ENCODE assay signal across 8 cellular contexts in genomic region chr21:26732442-26733221, GRCh38.
DNase-seq lines count a peak whose midpoint lies in the region; ATAC-seq, FAIRE-seq and TF ChIP-seq lines count a peak whose summit lies in the region.

No MANE protein-coding gene starts in this region.

- peak; percentile 14 for DNase-seq in GM04503 (ENCODE audit: low read depth)
- peak; percentile 28 for DNase-seq in KBM-7
- peak; percentile 17 for DNase-seq in astrocyte (ENCODE audit: low read depth)
- DNase-seq in iPS-NIHi7 (ENCODE audit: extremely low spot score) = peak; percentile 54
- DNase-seq in stimulated activated CD4-positive, alpha-beta T cell treated with anti-CD3 and anti-CD28 coated beads, Interleukin-12 subunit alpha, Interleukin-12 subunit beta, amount 100 ng/mL, for 4 hours = peak; percentile 20

- no peaks in the 10 kb centered on the region for H3K79me2 ChIP-seq in astrocyte (ENCODE audit: insufficient read depth, low read length)

- no peak overlapping the region for H2AFZ ChIP-seq in astrocyte (ENCODE audit: low read depth, low read length)

- peaks cover 24% of the 10 kb centered on the region for H3K4me1 Mint-ChIP-seq in astrocyte (ENCODE audit: low read depth, unreplicated experiment)

- peak overlapping the region; percentile 5 for H3K4me2 ChIP-seq in astrocyte (ENCODE audit: low read length)

- peak overlapping the region; percentile 19 for H3K27ac Mint-ChIP-seq in astrocyte (ENCODE audit: unreplicated experiment)

- ATAC-seq in HG02852 (IDR thresholded peaks at IDR 0.05; ENCODE audit: unreplicated experiment) (no peak), GM19397 (IDR thresholded peaks at IDR 0.05; ENCODE audit: unreplicated experiment) (no peak), HG03378 (IDR thresholded peaks at IDR 0.05; ENCODE audit: unreplicated experiment) (no peak)

- no peaks in the 10 kb centered on the region for H3K36me3 ChIP-seq in astrocyte (ENCODE audit: insufficient read depth, low read length)

- peak; percentile 60 for TF ChIP-seq CTCF in astrocyte (IDR thresholded peaks at IDR 0.05; ENCODE audit: insufficient read depth, low read depth, low read length)

- H3K9me3 Mint-ChIP-seq in astrocyte (ENCODE audit: unreplicated experiment) = peaks cover 2% of the 10 kb centered on the region

- H3K4me1 ChIP-seq in astrocyte (ENCODE audit: insufficient read depth, low read length) = no peaks in the 10 kb centered on the region

- H3K27me3 Mint-ChIP-seq in astrocyte (ENCODE audit: low read depth, unreplicated experiment) = no peaks in the 10 kb centered on the region

- no peaks in the 10 kb centered on the region for H3K27me3 ChIP-seq in astrocyte (ENCODE audit: insufficient read depth, low read length)

- H3K36me3 Mint-ChIP-seq in astrocyte (ENCODE audit: low read depth, unreplicated experiment) = peaks cover 7% of the 10 kb centered on the region

- no peak overlapping the region for H3K4me3 ChIP-seq in astrocyte (ENCODE audit: insufficient read depth, low read depth, low read length)

- FAIRE-seq in astrocyte (lab: Jason Lieb, UNC) = no peak

- H4K20me1 ChIP-seq in astrocyte (ENCODE audit: insufficient read depth, low read length) = no peaks in the 10 kb centered on the region

- H3K9me3 ChIP-seq in astrocyte (ENCODE audit: insufficient read depth, low read depth, low read length) = no peaks in the 10 kb centered on the region

- in situ Hi-C loops in KBM-7 (cut with MboI; ENCODE audit: low pct_unique_long_range_greater_than_20kb, low sequenced_read_pairs) = no loop called here

- H3K4me3 Mint-ChIP-seq in astrocyte (ENCODE audit: unreplicated experiment) = no peak overlapping the region

- H3K9ac ChIP-seq in astrocyte (ENCODE audit: low read length) = no peak overlapping the region

- H3K27ac ChIP-seq in astrocyte (ENCODE audit: low read depth, low read length) = no peak overlapping the region
